Comparison of ENCODE assay signal across 26 cellular contexts in the genomic region with DNA sequence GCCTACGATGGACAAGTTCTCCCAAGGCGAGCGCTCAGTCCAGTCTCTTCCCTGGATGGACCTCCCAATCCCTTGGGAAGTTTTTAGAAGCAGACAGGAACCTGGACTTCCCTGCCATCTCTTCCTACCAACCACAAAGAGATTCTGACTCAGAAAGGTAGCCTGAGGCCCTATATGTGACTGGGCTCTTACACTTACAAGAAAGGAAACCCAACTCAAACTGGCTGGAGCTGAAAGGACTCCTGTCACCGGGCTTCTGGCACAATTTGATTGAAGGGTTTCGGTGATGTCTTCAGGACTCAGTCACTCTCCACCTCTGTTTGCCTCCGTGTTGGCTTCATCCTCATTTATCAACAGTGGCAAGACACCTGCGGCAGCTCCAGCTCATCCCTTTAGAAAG. TPM values are rescaled to one million over a fixed set of nuclear protein-coding genes. Genes with fewer than 3 reads are reported as not detected.
DNase-seq lines count a peak whose midpoint lies in the region; ATAC-seq, FAIRE-seq and TF ChIP-seq lines count a peak whose summit lies in the region.
"Had no signal": no experiment of that assay in that cellular context is flagged by ENCODE, and none has a peak within 500 bp of the region (broad histone marks: within the 10 kb centered on the region; RNA-seq: fewer than 3 reads in every experiment).

No MANE protein-coding gene starts in this region.

- H3K4me1 Mint-ChIP-seq in neural crest cell, result peaks cover 11% of the 10 kb centered on the region

- H3K27ac Mint-ChIP-seq in neural crest cell (ENCODE audit: unreplicated experiment), result no peak overlapping the region
- H3K27ac Mint-ChIP-seq: CD4-positive, alpha-beta T cell; T-helper 17 cell had no signal

- H3K36me3 Mint-ChIP-seq in neural crest cell (ENCODE audit: low read depth), result no peaks in the 10 kb centered on the region

- FAIRE-seq in bronchial epithelial cell (lab: Jason Lieb, UNC), result peak; percentile 88
- FAIRE-seq: H54, HTR-8/SVneo, RCC 7860 had no signal

- TF ChIP-seq CTCF in bronchial epithelial cell (IDR thresholded peaks at IDR 0.05; ENCODE audit: insufficient read depth, low read length, severe bottlenecking), result no peak
- no peak for TF ChIP-seq CTCF in neural crest cell (conservative IDR thresholded peaks at IDR 0.05)

- ATAC-seq in HG02571 (IDR thresholded peaks at IDR 0.05; ENCODE audit: unreplicated experiment) (no peak), GM19467 (IDR thresholded peaks at IDR 0.05; ENCODE audit: unreplicated experiment) (no peak)
- ATAC-seq: T-helper 17 cell had no signal

- DNase-seq in ELR (ENCODE audit: low read depth) (peak; percentile 75), NCI-H226 (peak; percentile 21), bronchial epithelial cell (ENCODE audit: low read depth) (peak; percentile 81), neural crest cell (ENCODE audit: low read depth, low spot score) (no peak), putamen (ENCODE audit: low spot score) (no peak), superior temporal gyrus (ENCODE audit: extremely low spot score) (no peak)
- DNase-seq: CD4-positive, alpha-beta T cell; COR-L47; DMS79 treated with DMSO at 0.1 percent for 48 hours; GF-D8; KG1; MV-4-11; NCI-H1105 treated with DMSO at 0.1 percent for 48 hours; NCI-H1694; NCI-H2081; NCI-H2171; NCI-H446; NCI-H526 treated with DMSO at 0.1 percent for 48 hours; Right ventricle myocardium superior; T-helper 17 cell had no signal

- H3K27me3 Mint-ChIP-seq in neural crest cell (ENCODE audit: low read depth), result peaks cover 36% of the 10 kb centered on the region

- no peak overlapping the region for H3K4me3 ChIP-seq in bronchial epithelial cell (ENCODE audit: low read depth, low read length)
- H3K4me3 ChIP-seq: BLaER1 had no signal

- H3K27me3 ChIP-seq in bronchial epithelial cell (ENCODE audit: control insufficient read depth, insufficient read depth, low read length), result no peaks in the 10 kb centered on the region

- H3K9me3 Mint-ChIP-seq in neural crest cell, result peaks cover 3% of the 10 kb centered on the region

- H3K36me3 ChIP-seq in bronchial epithelial cell (ENCODE audit: control insufficient read depth, insufficient read depth, low read length), result no peaks in the 10 kb centered on the region
- H3K36me3 ChIP-seq: BLaER1 had no signal

- H3K4me3 Mint-ChIP-seq in neural crest cell, result peak overlapping the region; percentile 31
- H3K4me3 Mint-ChIP-seq: CD4-positive, alpha-beta T cell; T-helper 17 cell had no signal

RNA-seq across cellular contexts. Expression of gene COL13A1, which starts 3.7 kb away (rescaled TPM):
- total RNA-seq in bronchial epithelial cell (under 0.01 TPM in 1 of 2 replicates, not detected in the other), neural crest cell (8.1 and 9.5 TPM in 2 replicates)
- total RNA-seq: CD4-positive, alpha-beta T cell; T-helper 17 cell had no signal

Comparison
In these comparisons a context has a peak if more than half of its experiments do, and no peak if none do; other contexts are left out.
1. DNase-seq: peak in ELR (single experiment), NCI-H226 (single experiment) and bronchial epithelial cell (single experiment); none in neural crest cell (single experiment), putamen (single experiment) and superior temporal gyrus (single experiment).